In the genomic region with DNA sequence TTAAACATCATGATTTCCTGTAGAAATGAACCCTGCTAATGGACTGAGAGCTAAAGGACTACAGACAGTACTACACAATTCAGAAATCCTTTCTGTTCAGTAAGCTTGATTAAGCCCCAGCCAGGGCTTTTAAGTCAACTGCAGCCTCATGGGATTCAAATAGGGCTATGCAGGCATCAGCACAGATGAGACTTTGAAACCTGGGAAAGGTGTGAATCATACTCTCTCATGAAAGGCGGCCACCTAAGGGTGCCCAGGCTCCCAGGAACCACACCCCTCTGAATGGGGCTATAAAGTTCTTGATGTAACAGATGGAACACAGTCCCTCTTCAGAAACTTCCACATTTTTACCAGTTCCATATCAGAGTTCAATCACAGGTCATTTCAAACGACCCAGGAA, we compare ENCODE assay signal across 14 cellular contexts. TPM values are rescaled to one million over a fixed set of nuclear protein-coding genes. Genes with fewer than 3 reads are reported as not detected.
DNase-seq lines count a peak whose midpoint lies in the region; ATAC-seq and TF ChIP-seq lines count a peak whose summit lies in the region.
"Had no signal": no experiment of that assay in that cellular context is flagged by ENCODE, and none has a peak within 500 bp of the region (broad histone marks: within the 10 kb centered on the region; RNA-seq: fewer than 3 reads in every experiment).

No MANE protein-coding gene starts in this region.

- H3K4me1 ChIP-seq in OCI-LY7 (ENCODE audit: insufficient read depth, low read length, poor library complexity, severe bottlenecking), result peaks cover 75% of the 10 kb centered on the region

- CTCF ChIA-PET in OCI-LY7 (lab: Charles Lee; ENCODE audit: unreplicated experiment), result no interaction called here
- CTCF ChIA-PET in activated CD4-positive, alpha-beta memory T cell treated with anti-CD3 and anti-CD28 coated beads, Interleukin-2, amount 10 ng/mL, durations not matched to agents 7 days and 5 days (lab: Charles Lee), result no interaction called here

- peaks cover 3% of the 10 kb centered on the region; the same call in 1 of the 2 replicates for H3K36me3 ChIP-seq in OCI-LY7 (ENCODE audit: insufficient read depth, low read length)
- H3K36me3 ChIP-seq: brain microvascular endothelial cell had no signal

- H3K9me3 Mint-ChIP-seq in stimulated activated naive CD8-positive, alpha-beta T cell treated with anti-CD3 and anti-CD28 coated beads, Interleukin-15, amount 100 ng/mL, for 72 hours, result no peaks in the 10 kb centered on the region
- no peaks in the 10 kb centered on the region for H3K9me3 Mint-ChIP-seq in activated CD4-positive, alpha-beta memory T cell treated with anti-CD3 and anti-CD28 coated beads, Interleukin-2, amount 10 ng/mL, durations not matched to agents 7 days and 5 days
- H3K9me3 Mint-ChIP-seq: memory B cell; stimulated activated effector memory CD8-positive, alpha-beta T cell treated with anti-CD3 and anti-CD28 coated beads, Interleukin-12 subunit alpha, Interleukin-12 subunit beta, amount 100 ng/mL, for 72 hours had no signal

- peak overlapping the region; percentile 22 for H3K27ac ChIP-seq in OCI-LY7 (ENCODE audit: low read depth, low read length, poor library complexity, severe bottlenecking)
- no peak overlapping the region for H3K27ac ChIP-seq in substantia nigra (ENCODE audit: low read depth, low read length, poor library complexity, severe bottlenecking)
- H3K27ac ChIP-seq: brain microvascular endothelial cell had no signal

- no peak overlapping the region for H3K4me3 Mint-ChIP-seq in stimulated activated naive CD8-positive, alpha-beta T cell treated with anti-CD3 and anti-CD28 coated beads, Interleukin-15, amount 100 ng/mL, for 72 hours
- no peak overlapping the region for H3K4me3 Mint-ChIP-seq in activated CD4-positive, alpha-beta memory T cell treated with anti-CD3 and anti-CD28 coated beads, Interleukin-2, amount 10 ng/mL, durations not matched to agents 7 days and 5 days
- H3K4me3 Mint-ChIP-seq: memory B cell; stimulated activated effector memory CD8-positive, alpha-beta T cell treated with anti-CD3 and anti-CD28 coated beads, Interleukin-12 subunit alpha, Interleukin-12 subunit beta, amount 100 ng/mL, for 72 hours had no signal

- peak overlapping the region; percentile 9; the same call in 1 of the 2 replicates for H3K4me2 ChIP-seq in OCI-LY7 (ENCODE audit: low read length)

- H4K20me1 ChIP-seq in OCI-LY7 (ENCODE audit: insufficient read depth, low read length), result no peaks in the 10 kb centered on the region

- H3K4me1 Mint-ChIP-seq in stimulated activated naive CD8-positive, alpha-beta T cell treated with anti-CD3 and anti-CD28 coated beads, Interleukin-15, amount 100 ng/mL, for 72 hours, result peaks cover 11% of the 10 kb centered on the region
- H3K4me1 Mint-ChIP-seq in activated CD4-positive, alpha-beta memory T cell treated with anti-CD3 and anti-CD28 coated beads, Interleukin-2, amount 10 ng/mL, durations not matched to agents 7 days and 5 days, result peaks cover 1% of the 10 kb centered on the region
- H3K4me1 Mint-ChIP-seq: memory B cell had no signal

- H3K9me2 ChIP-seq in OCI-LY7 (ENCODE audit: insufficient read depth, low read length), result no peaks in the 10 kb centered on the region

- DNase-seq in stimulated activated naive CD8-positive, alpha-beta T cell treated with anti-CD3 and anti-CD28 coated beads, Interleukin-15, Interleukin-2, amounts not matched to agents 100 U/mL and 50 U/mL, for 24 hours, result no peak
- no peak for DNase-seq in stimulated activated naive CD8-positive, alpha-beta T cell treated with anti-CD3 and anti-CD28 coated beads, Interleukin-15, amount 100 ng/mL, for 72 hours
- no peak for DNase-seq in OCI-LY7 (ENCODE audit: low spot score)
- peak; percentile 19 for DNase-seq in kidney tubule cell (ENCODE audit: low spot score)
- no peak for DNase-seq in substantia nigra (lab: John Stamatoyannopoulos, UW)
- DNase-seq in activated CD4-positive, alpha-beta memory T cell treated with anti-CD3 and anti-CD28 coated beads, Interleukin-2, amount 10 ng/mL, durations not matched to agents 7 days and 5 days, result no peak
- DNase-seq: activated CD8-positive, alpha-beta memory T cell treated with anti-CD3 and anti-CD28 coated beads, Interleukin-2, amount 50 U/mL, for 48 hours; activated naive CD4-positive, alpha-beta T cell treated with anti-CD3 and anti-CD28 coated beads, Interleukin-2, amount 50 U/mL, for 16 hours; brain microvascular endothelial cell; MM.1S; SHP77 had no signal

- TF ChIP-seq CTCF in OCI-LY7 (conservative IDR thresholded peaks at IDR 0.05; ENCODE audit: low read length), result no peak

- no peak overlapping the region for H3K4me3 ChIP-seq in OCI-LY7 (ENCODE audit: low read depth, low read length, poor library complexity, severe bottlenecking)

- H3K27ac Mint-ChIP-seq in stimulated activated naive CD8-positive, alpha-beta T cell treated with anti-CD3 and anti-CD28 coated beads, Interleukin-15, amount 100 ng/mL, for 72 hours, result no peak overlapping the region
- no peak overlapping the region for H3K27ac Mint-ChIP-seq in activated CD4-positive, alpha-beta memory T cell treated with anti-CD3 and anti-CD28 coated beads, Interleukin-2, amount 10 ng/mL, durations not matched to agents 7 days and 5 days
- H3K27ac Mint-ChIP-seq: memory B cell; stimulated activated effector memory CD8-positive, alpha-beta T cell treated with anti-CD3 and anti-CD28 coated beads, Interleukin-12 subunit alpha, Interleukin-12 subunit beta, amount 100 ng/mL, for 72 hours had no signal

- POLR2A ChIA-PET in OCI-LY7 (lab: Charles Lee), result no interaction called here
- POLR2A ChIA-PET in activated CD4-positive, alpha-beta memory T cell treated with anti-CD3 and anti-CD28 coated beads, Interleukin-2, amount 10 ng/mL, durations not matched to agents 7 days and 5 days (lab: Charles Lee), result no interaction called here

- BruUV-seq in OCI-LY7 (replicated peaks; lab: Mats Ljungman, UMichigan), result no TSS peak

- no peak overlapping the region for H2AFZ ChIP-seq in OCI-LY7 (ENCODE audit: low read length)

- no peaks in the 10 kb centered on the region for H3K9me3 ChIP-seq in OCI-LY7 (ENCODE audit: low read length)

- H3K36me3 Mint-ChIP-seq in activated CD4-positive, alpha-beta memory T cell treated with anti-CD3 and anti-CD28 coated beads, Interleukin-2, amount 10 ng/mL, durations not matched to agents 7 days and 5 days (ENCODE audit: low read depth), result no peaks in the 10 kb centered on the region
- H3K36me3 Mint-ChIP-seq: memory B cell; stimulated activated effector memory CD8-positive, alpha-beta T cell treated with anti-CD3 and anti-CD28 coated beads, Interleukin-12 subunit alpha, Interleukin-12 subunit beta, amount 100 ng/mL, for 72 hours had no signal

- H3K79me2 ChIP-seq in OCI-LY7 (ENCODE audit: insufficient read depth, low read depth, low read length), result peaks cover 58% of the 10 kb centered on the region; the same call in 1 of the 2 replicates

- peak; percentile 23 for ATAC-seq in stimulated activated naive CD8-positive, alpha-beta T cell treated with anti-CD3 and anti-CD28 coated beads, Interleukin-15, Interleukin-2, amounts not matched to agents 100 U/mL and 50 U/mL, for 24 hours
- ATAC-seq in stimulated activated naive CD8-positive, alpha-beta T cell treated with anti-CD3 and anti-CD28 coated beads, Interleukin-15, amount 100 ng/mL, for 72 hours, result no peak
- ATAC-seq in GM18498 (IDR thresholded peaks at IDR 0.05; ENCODE audit: unreplicated experiment), result no peak
- ATAC-seq: stimulated activated effector memory CD8-positive, alpha-beta T cell treated with anti-CD3 and anti-CD28 coated beads, Interleukin-12 subunit alpha, Interleukin-12 subunit beta, amount 100 ng/mL, for 72 hours had no signal

- intact Hi-C loops in OCI-LY7 (cut with micrococcal nuclease; ENCODE audit: unreplicated experiment), result no loop called here

- peaks cover 9% of the 10 kb centered on the region for H3K27me3 Mint-ChIP-seq in stimulated activated naive CD8-positive, alpha-beta T cell treated with anti-CD3 and anti-CD28 coated beads, Interleukin-15, amount 100 ng/mL, for 72 hours
- no peaks in the 10 kb centered on the region for H3K27me3 Mint-ChIP-seq in activated CD4-positive, alpha-beta memory T cell treated with anti-CD3 and anti-CD28 coated beads, Interleukin-2, amount 10 ng/mL, durations not matched to agents 7 days and 5 days

RNA-seq across cellular contexts. Expression of gene SIPA1L2, which starts 7.6 kb away (rescaled TPM):
- 13.5 and 16.0 TPM in 2 replicates for total RNA-seq in OCI-LY7 (2014; rRNA removed; shearing (Covaris generic))
- 6.2 and 7.8 TPM in 2 replicates for total RNA-seq in OCI-LY7 (2022)
- under 1 TPM; 0.78 to 0.93 TPM for total RNA-seq in activated CD4-positive, alpha-beta memory T cell treated with anti-CD3 and anti-CD28 coated beads, Interleukin-2, amount 10 ng/mL, durations not matched to agents 7 days and 5 days
